ENCODE assay signal across 19 cellular contexts in genomic region chr5:178277346-178277745, GRCh38.
"Had no signal": no experiment of that assay in that cellular context is flagged by ENCODE, and none has a peak within 500 bp of the region (broad histone marks: within the 10 kb centered on the region; RNA-seq: fewer than 3 reads in every experiment).

No MANE protein-coding gene starts in this region.

- H3K36me3 ChIP-seq: esophagus muscularis mucosa, gastrocnemius medialis, spleen, stomach, thoracic aorta, transverse colon had no signal

- H3K4me1 ChIP-seq: gastrocnemius medialis, psoas muscle had no signal

- DNase-seq: effector memory CD8-positive, alpha-beta T cell; gastrocnemius medialis; midbrain; nephron progenitor cell; retina; spleen; stimulated activated CD4-positive, alpha-beta T cell treated with anti-CD3 and anti-CD28 coated beads, Interleukin-15, amount 100 ng/mL, for 24 hours; stimulated activated CD4-positive, alpha-beta T cell treated with anti-CD3 and anti-CD28 coated beads, Interleukin-1b, Interleukin-23, amount 100 ng/mL, for 48 hours; stimulated activated CD4-positive, alpha-beta T cell treated with anti-CD3 and anti-CD28 coated beads, Interleukin-4, amount 100 ng/mL, for 24 hours; stimulated activated naive B cell treated with anti-CD40 and anti-IgM and Interleukin-4, amounts not matched to agents 10 μg/mL and 1 μg/mL and 100 μg/mL, for 72 hours; stomach; substantia nigra; transverse colon had no signal

- ATAC-seq: effector memory CD8-positive, alpha-beta T cell; gastrocnemius medialis; psoas muscle; sciatic nerve; stimulated activated naive B cell treated with anti-CD40 and anti-IgM and Interleukin-4, amounts not matched to agents 10 μg/mL and 1 μg/mL and 100 μg/mL, for 72 hours had no signal

- H3K4me3 ChIP-seq: esophagus muscularis mucosa, gastrocnemius medialis, psoas muscle, spleen, stomach, thoracic aorta, transverse colon had no signal

- H3K4me3 Mint-ChIP-seq: dendritic cell treated with granulocyte-macrophage colony-stimulating factor and Interleukin-4, amounts not matched to agents 40 ng/mL and 50 ng/mL, for 4 days; effector memory CD8-positive, alpha-beta T cell; nephron progenitor cell; stimulated activated naive B cell treated with anti-CD40 and anti-IgM and Interleukin-4, amounts not matched to agents 10 μg/mL and 1 μg/mL and 100 μg/mL, for 72 hours had no signal

- H3K36me3 Mint-ChIP-seq: stimulated activated naive B cell treated with anti-CD40 and anti-IgM and Interleukin-4, amounts not matched to agents 10 μg/mL and 1 μg/mL and 100 μg/mL, for 72 hours had no signal

- H3K27ac ChIP-seq: epithelial cell of prostate, esophagus muscularis mucosa, gastrocnemius medialis, psoas muscle, spleen, stomach, thoracic aorta, transverse colon had no signal

- H3K9me3 ChIP-seq: gastrocnemius medialis, psoas muscle, thoracic aorta, transverse colon had no signal

- H3K9me3 Mint-ChIP-seq: effector memory CD8-positive, alpha-beta T cell had no signal

- H3K27ac Mint-ChIP-seq: dendritic cell treated with granulocyte-macrophage colony-stimulating factor and Interleukin-4, amounts not matched to agents 40 ng/mL and 50 ng/mL, for 4 days; nephron progenitor cell; stimulated activated naive B cell treated with anti-CD40 and anti-IgM and Interleukin-4, amounts not matched to agents 10 μg/mL and 1 μg/mL and 100 μg/mL, for 72 hours had no signal

- H3K27me3 ChIP-seq: gastrocnemius medialis had no signal
